In genomic region chr7:92832623-92833023, GRCh38 we compare ENCODE assay signal across 8 cellular contexts. TPM values are rescaled to one million over a fixed set of nuclear protein-coding genes. Genes with fewer than 3 reads are reported as not detected.
A peak's percentile ranks its signal among the peaks of the same experiment; 100 is the strongest.
DNase-seq lines count a peak whose midpoint lies in the region; ATAC-seq and TF ChIP-seq lines count a peak whose summit lies in the region.

No MANE protein-coding gene starts in this region.

- no peaks in the 10 kb centered on the region for H3K9me3 ChIP-seq in IMR-90 (ENCODE audit: control insufficient read depth, insufficient read depth, low read length)
- H3K9me3 ChIP-seq in muscle layer of colon (ENCODE audit: low read length): no peaks in the 10 kb centered on the region

- H3K4me2 ChIP-seq in IMR-90 (ENCODE audit: low read depth, low read length): peak overlapping the region; percentile 96

- peaks cover 0 to 28% of the 10 kb centered on the region in 2 experiments; a peak in 2 of 4 replicates for H3K79me1 ChIP-seq in IMR-90 (ENCODE audit: low read depth in 1 of 2, low read length in 2 of 2)

- TF ChIP-seq CTCF in IMR-90 (conservative IDR thresholded peaks at IDR 0.05; ENCODE audit: low read depth, low read length) (no peak), brain microvascular endothelial cell (IDR thresholded peaks at IDR 0.05; ENCODE audit: low read depth, low read length, missing control alignments) (no peak)

- H2AK5ac ChIP-seq in IMR-90 (ENCODE audit: low read depth, low read length): peak overlapping the region; percentile 74

- H3K4me3 ChIP-seq in IMR-90 (ENCODE audit: insufficient read depth, low read depth, low read length): peak overlapping the region; percentile 98
- H3K4me3 ChIP-seq in brain microvascular endothelial cell (ENCODE audit: low read depth, low read length): peak overlapping the region; percentile 92
- H3K4me3 ChIP-seq in muscle layer of colon (ENCODE audit: low read depth in 1 of 2, low read length in 2 of 2): peak overlapping the region; percentile 72 to 84

- H3K27ac ChIP-seq in IMR-90 (ENCODE audit: insufficient read depth, low read length): peak overlapping the region; percentile 98
- H3K27ac ChIP-seq in brain microvascular endothelial cell: peak overlapping the region; percentile 85
- peak overlapping the region; percentile 75 for H3K27ac ChIP-seq in muscle layer of colon (ENCODE audit: low read depth, low read length)

- peak overlapping the region; percentile 85 for H2BK120ac ChIP-seq in IMR-90 (ENCODE audit: low read depth, low read length)

- DNase-seq in stimulated activated naive CD8-positive, alpha-beta T cell treated with anti-CD3 and anti-CD28 coated beads, Interleukin-15, Interleukin-2, amounts not matched to agents 100 U/mL and 50 U/mL, for 24 hours: no peak
- DNase-seq in IMR-90 (no peak), brain microvascular endothelial cell (no peak), KBM-7 (no peak), erythroblast (lab: John Stamatoyannopoulos, UW) (no peak), SHP77 (lab: John Stamatoyannopoulos, UW) (no peak)

- peak overlapping the region; percentile 97 for H4K91ac ChIP-seq in IMR-90 (ENCODE audit: insufficient read depth, low read depth, low read length)

- peak overlapping the region; percentile 95 for H3K27ac Mint-ChIP-seq in stimulated activated naive CD8-positive, alpha-beta T cell treated with anti-CD3 and anti-CD28 coated beads, Interleukin-15, Interleukin-2, amounts not matched to agents 100 ng/mL and 50 ng/mL, for 24 hours

- H2BK20ac ChIP-seq in IMR-90 (ENCODE audit: low read depth, low read length): peak overlapping the region; percentile 88

- peaks cover 7% of the 10 kb centered on the region for H3K36me3 ChIP-seq in IMR-90 (ENCODE audit: control insufficient read depth, insufficient read depth, low read length)
- H3K36me3 ChIP-seq in brain microvascular endothelial cell (replicated peaks): peaks cover 16% of the 10 kb centered on the region
- H3K36me3 ChIP-seq in muscle layer of colon (ENCODE audit: insufficient read depth, low read length): no peaks in the 10 kb centered on the region

- peaks cover 67% of the 10 kb centered on the region for H3K36me3 Mint-ChIP-seq in stimulated activated naive CD8-positive, alpha-beta T cell treated with anti-CD3 and anti-CD28 coated beads, Interleukin-15, Interleukin-2, amounts not matched to agents 100 ng/mL and 50 ng/mL, for 24 hours (ENCODE audit: low read depth)

- no peaks in the 10 kb centered on the region for H3K9me3 Mint-ChIP-seq in stimulated activated naive CD8-positive, alpha-beta T cell treated with anti-CD3 and anti-CD28 coated beads, Interleukin-15, Interleukin-2, amounts not matched to agents 100 ng/mL and 50 ng/mL, for 24 hours

- H3K4me1 ChIP-seq in IMR-90 (ENCODE audit: control insufficient read depth, insufficient read depth, low read length) (peaks cover 6% of the 10 kb centered on the region; the same call in 1 of the 2 replicates), muscle layer of colon (ENCODE audit: insufficient read depth, low read length) (peaks cover 26% of the 10 kb centered on the region)

- H3K23ac ChIP-seq in IMR-90 (ENCODE audit: low read depth, low read length): peak overlapping the region; percentile 90

- H3K27me3 ChIP-seq in IMR-90 (ENCODE audit: control insufficient read depth, insufficient read depth, low read length): no peaks in the 10 kb centered on the region
- no peaks in the 10 kb centered on the region for H3K27me3 ChIP-seq in brain microvascular endothelial cell (replicated peaks)
- no peaks in the 10 kb centered on the region for H3K27me3 ChIP-seq in muscle layer of colon (ENCODE audit: control insufficient read depth in 1 of 2, insufficient read depth in 2 of 2, low read length in 2 of 2)

- peak overlapping the region; percentile 94 for H3K4me3 Mint-ChIP-seq in stimulated activated naive CD8-positive, alpha-beta T cell treated with anti-CD3 and anti-CD28 coated beads, Interleukin-15, Interleukin-2, amounts not matched to agents 100 ng/mL and 50 ng/mL, for 24 hours

- peak overlapping the region; percentile 98 for H3K9ac ChIP-seq in IMR-90 (ENCODE audit: low read depth, low read length)
- H3K9ac ChIP-seq in muscle layer of colon (ENCODE audit: low read length): peak overlapping the region; percentile 74

- no peak for ATAC-seq in stimulated activated naive CD8-positive, alpha-beta T cell treated with anti-CD3 and anti-CD28 coated beads, Interleukin-15, Interleukin-2, amounts not matched to agents 100 U/mL and 50 U/mL, for 24 hours
- ATAC-seq in IMR-90 (ENCODE audit: low read depth): no peak

- peaks cover 52% of the 10 kb centered on the region for H3K4me1 Mint-ChIP-seq in stimulated activated naive CD8-positive, alpha-beta T cell treated with anti-CD3 and anti-CD28 coated beads, Interleukin-15, Interleukin-2, amounts not matched to agents 100 ng/mL and 50 ng/mL, for 24 hours (ENCODE audit: low read depth)

- peak overlapping the region; percentile 98 for H3K56ac ChIP-seq in IMR-90 (ENCODE audit: extremely low read depth, insufficient read depth, low read length)

- intact Hi-C loops in IMR-90 (cut with micrococcal nuclease): loop anchor here (1.0 to 5.0 kb wide), 8 partner anchors 65 to 395 kb away; partner anchors contain the start of genes HEPACAM2, PEX1 and RBM48

- H2BK5ac ChIP-seq in IMR-90 (ENCODE audit: low read depth, low read length, poor library complexity, severe bottlenecking): peak overlapping the region; percentile 93

- no peak for TF ChIP-seq RAD21 in IMR-90 (IDR thresholded peaks at IDR 0.05; ENCODE audit: low read length)

- peak overlapping the region; percentile 62 for H4K5ac ChIP-seq in IMR-90 (ENCODE audit: low read depth, low read length)

- no peaks in the 10 kb centered on the region for H3K27me3 Mint-ChIP-seq in stimulated activated naive CD8-positive, alpha-beta T cell treated with anti-CD3 and anti-CD28 coated beads, Interleukin-15, Interleukin-2, amounts not matched to agents 100 ng/mL and 50 ng/mL, for 24 hours

- H4K8ac ChIP-seq in IMR-90 (ENCODE audit: low read depth in 2 of 2, low read length in 2 of 2): peak overlapping the region; percentile 80 to 93

- dilution Hi-C loops in IMR-90 (cut with HindIII; ENCODE audit: low sequenced_read_pairs, unreplicated experiment): no loop called here

- H3K14ac ChIP-seq in IMR-90 (replicated peaks; ENCODE audit: low read depth, low read length): peak overlapping the region; percentile 99

- CTCF ChIA-PET in IMR-90 (lab: Yijun Ruan, JAX): interaction anchor here (0.6 to 1.1 kb wide), 5 partner anchors 67 to 211 kb away, joined by 3 to 4 read pairs (median 4); no protein-coding TSS in a partner anchor

- H2AFZ ChIP-seq in IMR-90 (replicated peaks; ENCODE audit: low read length, poor library complexity): peak overlapping the region; percentile 77

- H3K18ac ChIP-seq in IMR-90 (ENCODE audit: low read depth, low read length): peak overlapping the region; percentile 93

- peak overlapping the region; percentile 77 for H2BK15ac ChIP-seq in IMR-90 (ENCODE audit: low read depth, low read length)

- peaks cover 3% of the 10 kb centered on the region; the same call in 1 of the 2 replicates for H3K9me1 ChIP-seq in IMR-90 (ENCODE audit: insufficient read depth, low read length)

- no TSS peak for BruUV-seq in IMR-90 (replicated peaks; lab: Mats Ljungman, UMichigan)

- TF ChIP-seq POLR2A in IMR-90 (IDR thresholded peaks at IDR 0.05; ENCODE audit: low read depth, low read length) (no peak), erythroblast (IDR thresholded peaks at IDR 0.05; ENCODE audit: low read length) (no peak)

- WGBS in IMR-90 (ENCODE audit: extremely low coverage in 2 of 2, insufficient read length in 1 of 2), 2 experiments: 2% methylated on average over 7 of the region's 17 CpGs; no CpG with 5 or more reads in 1 of the 2 experiments

- peak overlapping the region; percentile 87 for H2AK9ac ChIP-seq in IMR-90 (replicated peaks; ENCODE audit: low read depth, low read length, poor library complexity)

- H4K20me1 ChIP-seq in IMR-90 (ENCODE audit: insufficient read depth, low read length): peaks cover 40% of the 10 kb centered on the region

- peak overlapping the region; percentile 97 for H3K4ac ChIP-seq in IMR-90 (ENCODE audit: low read depth, low read length)

- POLR2A ChIA-PET in IMR-90 (lab: Charles Lee; ENCODE audit: unreplicated experiment): interaction anchor here (0.7 to 1.8 kb wide), 3 partner anchors 10 to 450 kb away, joined by 3 to 7 read pairs (median 4); no protein-coding TSS in a partner anchor

- in situ Hi-C loops in IMR-90 (cut with MboI; ENCODE audit: low sequenced_read_pairs): loop anchor here (5.0 kb wide), 2 partner anchors 135 to 220 kb away; no protein-coding TSS in a partner anchor
- in situ Hi-C loops in brain microvascular endothelial cell (cut with HindIII; ENCODE audit: low pct_ligation_motif_present, low sequenced_read_pairs): no loop called here
- in situ Hi-C loops in KBM-7 (cut with MboI; ENCODE audit: low pct_unique_long_range_greater_than_20kb, low sequenced_read_pairs): no loop called here

TF ChIP-seq in IMR-90, 13 proteins besides CTCF, POLR2A, EP300 and RAD21 (continues in another document):
- TF ChIP-seq ELK1 (IDR thresholded peaks at IDR 0.05; ENCODE audit: borderline replicate concordance, low read depth, low read length) (no peak), MXI1 (IDR thresholded peaks at IDR 0.05; ENCODE audit: borderline replicate concordance, low read depth, low read length) (no peak), MAFK (IDR thresholded peaks at IDR 0.05; ENCODE audit: low read depth, low read length) (no peak), NFE2L2 (IDR thresholded peaks at IDR 0.05; ENCODE audit: low read depth, low read length) (no peak), RFX5 (IDR thresholded peaks at IDR 0.05; ENCODE audit: low read depth, low read length) (no peak), MAZ (IDR thresholded peaks at IDR 0.05; ENCODE audit: borderline replicate concordance, low read depth, low read length) (no peak), BHLHE40 (IDR thresholded peaks at IDR 0.05; ENCODE audit: low read depth, low read length) (no peak), RCOR1 (IDR thresholded peaks at IDR 0.05; ENCODE audit: insufficient replicate concordance, low read length) (no peak), CHD1 (IDR thresholded peaks at IDR 0.05; ENCODE audit: low read depth, low read length) (no peak), FOS (IDR thresholded peaks at IDR 0.05; ENCODE audit: low read depth, low read length) (no peak), CEBPB (IDR thresholded peaks at IDR 0.05; ENCODE audit: low read depth, low read length) (no peak)

RNA-seq across cellular contexts. Expression of gene CDK6, which starts 3.8 kb away (rescaled TPM):
- 131 and 195 TPM in 2 replicates for total RNA-seq in IMR-90 (2012; rRNA removed)
- polyA plus RNA-seq in IMR-90 (2012; rRNA removed): 21.5 and 22.2 TPM in 2 replicates
- polyA plus RNA-seq in IMR-90 (2012; cell fraction: cytosol; rRNA removed): 13.8 and 26.3 TPM in 2 replicates
- 36.7 and 50.1 TPM in 2 replicates for polyA plus RNA-seq in IMR-90 (2012; cell fraction: nucleus; rRNA removed; ENCODE audit: low replicate concordance)
